Comparison of ENCODE assay signal across 14 cellular contexts in genomic region chr2:237772513-237772912, GRCh38.
"Had no signal": no experiment of that assay in that cellular context is flagged by ENCODE, and none has a peak within 500 bp of the region (broad histone marks: within the 10 kb centered on the region; RNA-seq: fewer than 3 reads in every experiment).

No MANE protein-coding gene starts in this region.

- H3K27ac Mint-ChIP-seq: activated CD8-positive, alpha-beta T cell treated with anti-CD3 and anti-CD28 coated beads, Interleukin-2, amount 10 ng/mL, durations not matched to agents 7 days and 5 days; activated naive CD8-positive, alpha-beta T cell treated with anti-CD3 and anti-CD28 coated beads, Interleukin-2, amount 10 ng/mL, durations not matched to agents 7 days and 5 days; effector memory CD8-positive, alpha-beta T cell; T-helper 1 cell treated with Interleukin-12 subunit alpha and Interleukin-12 subunit beta and Interleukin-4 antibody, amounts not matched to agents 30 μg/mL and 1 μg/mL, for 36 hours had no signal

- H3K4me3 Mint-ChIP-seq: activated CD8-positive, alpha-beta T cell treated with anti-CD3 and anti-CD28 coated beads, Interleukin-2, amount 10 ng/mL, durations not matched to agents 7 days and 5 days; activated naive CD8-positive, alpha-beta T cell treated with anti-CD3 and anti-CD28 coated beads, Interleukin-2, amount 10 ng/mL, durations not matched to agents 7 days and 5 days; effector memory CD8-positive, alpha-beta T cell; T-helper 1 cell treated with Interleukin-12 subunit alpha and Interleukin-12 subunit beta and Interleukin-4 antibody, amounts not matched to agents 30 μg/mL and 1 μg/mL, for 36 hours had no signal

- DNase-seq: activated CD4-positive, alpha-beta T cell treated with anti-CD3 and anti-CD28 coated beads for 1 hour; activated CD8-positive, alpha-beta memory T cell treated with anti-CD3 and anti-CD28 coated beads, Interleukin-2, amount 50 U/mL, for 48 hours; activated CD8-positive, alpha-beta T cell treated with anti-CD3 and anti-CD28 coated beads, Interleukin-2, amount 10 ng/mL, durations not matched to agents 7 days and 5 days; activated naive CD8-positive, alpha-beta T cell treated with anti-CD3 and anti-CD28 coated beads, Interleukin-2, amount 10 ng/mL, durations not matched to agents 7 days and 5 days; aorta; colonic mucosa; effector memory CD8-positive, alpha-beta T cell; hypothalamus; kidney glomerular epithelial cell; Right ventricle myocardium superior; stimulated activated CD4-positive, alpha-beta T cell treated with anti-CD3 and anti-CD28 coated beads, Interleukin-2, amount 100 ng/mL, for 24 hours; stimulated activated naive CD8-positive, alpha-beta T cell treated with anti-CD3 and anti-CD28 coated beads, Interleukin-15, Interleukin-2, amounts not matched to agents 100 U/mL and 50 U/mL, for 24 hours had no signal

- H3K4me1 ChIP-seq: colonic mucosa, suprapubic skin had no signal

- H3K27ac ChIP-seq: colonic mucosa, suprapubic skin had no signal

- H3K9me3 Mint-ChIP-seq: activated naive CD8-positive, alpha-beta T cell treated with anti-CD3 and anti-CD28 coated beads, Interleukin-2, amount 10 ng/mL, durations not matched to agents 7 days and 5 days; effector memory CD8-positive, alpha-beta T cell; T-helper 1 cell treated with Interleukin-12 subunit alpha and Interleukin-12 subunit beta and Interleukin-4 antibody, amounts not matched to agents 30 μg/mL and 1 μg/mL, for 36 hours had no signal

- H3K4me3 ChIP-seq: colonic mucosa, suprapubic skin had no signal

- H3K36me3 ChIP-seq: colonic mucosa had no signal

- ATAC-seq: activated CD8-positive, alpha-beta T cell treated with anti-CD3 and anti-CD28 coated beads, Interleukin-2, amount 10 ng/mL, durations not matched to agents 7 days and 5 days; effector memory CD8-positive, alpha-beta T cell; stimulated activated naive CD8-positive, alpha-beta T cell treated with anti-CD3 and anti-CD28 coated beads, Interleukin-15, Interleukin-2, amounts not matched to agents 100 U/mL and 50 U/mL, for 24 hours had no signal

- H3K27me3 Mint-ChIP-seq: activated naive CD8-positive, alpha-beta T cell treated with anti-CD3 and anti-CD28 coated beads, Interleukin-2, amount 10 ng/mL, durations not matched to agents 7 days and 5 days; effector memory CD8-positive, alpha-beta T cell had no signal

- H3K4me1 Mint-ChIP-seq: activated naive CD8-positive, alpha-beta T cell treated with anti-CD3 and anti-CD28 coated beads, Interleukin-2, amount 10 ng/mL, durations not matched to agents 7 days and 5 days had no signal

- H3K9me3 ChIP-seq: colonic mucosa, suprapubic skin had no signal

- H3K27me3 ChIP-seq: colonic mucosa, suprapubic skin had no signal
